Comparison of ENCODE assay signal across 29 cellular contexts in the genomic region with DNA sequence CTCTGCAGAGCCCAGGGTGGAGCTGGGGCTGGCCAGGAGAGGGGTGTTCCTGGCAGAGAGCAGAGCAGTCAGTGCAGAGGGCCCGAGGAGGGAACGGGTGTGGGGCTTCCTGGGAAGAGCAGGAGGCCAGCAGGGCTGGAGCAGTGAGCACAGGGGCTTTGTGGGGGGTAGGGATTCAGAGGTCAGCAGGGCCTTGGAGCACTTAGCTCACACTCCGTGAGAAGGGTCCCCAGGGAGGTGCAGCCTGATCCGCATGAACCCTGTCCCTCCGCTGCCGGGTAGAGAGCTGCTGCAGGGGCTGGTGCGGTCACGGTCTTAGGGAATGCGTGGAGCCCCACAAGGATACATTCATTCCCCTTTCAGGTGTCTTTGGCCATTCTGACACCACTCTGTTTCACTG.
"Had no signal": no experiment of that assay in that cellular context is flagged by ENCODE, and none has a peak within 500 bp of the region (broad histone marks: within the 10 kb centered on the region; RNA-seq: fewer than 3 reads in every experiment).

No MANE protein-coding gene starts in this region.

- H3K4me3 Mint-ChIP-seq: activated CD4-positive, alpha-beta memory T cell treated with anti-CD3 and anti-CD28 coated beads for 36 hours; activated CD4-positive, alpha-beta T cell treated with anti-CD3 and anti-CD28 coated beads, Interleukin-2, amount 10 ng/mL, durations not matched to agents 24 days and 14 days; activated naive CD8-positive, alpha-beta T cell treated with anti-CD3 and anti-CD28 coated beads, Interleukin-2, amount 50 U/mL, for 24 hours; activated T-cell treated with anti-CD3 and anti-CD28 coated beads, Interleukin-2, amount 50 U/mL, for 24 hours; naive thymus-derived CD4-positive, alpha-beta T cell; T-helper 1 cell treated with Interleukin-12 subunit alpha and Interleukin-12 subunit beta and Interleukin-4 antibody, amounts not matched to agents 30 μg/mL and 1 μg/mL, for 36 hours had no signal

- H3K4me3 ChIP-seq: colonic mucosa, esophagus squamous epithelium, neural progenitor cell, spleen, testis had no signal

- H3K9me3 ChIP-seq: colonic mucosa, esophagus squamous epithelium, testis had no signal

- H3K36me3 ChIP-seq: colonic mucosa, esophagus squamous epithelium, neural progenitor cell, spleen, WERI-Rb-1 had no signal

- H3K36me3 Mint-ChIP-seq: activated CD4-positive, alpha-beta memory T cell treated with anti-CD3 and anti-CD28 coated beads for 36 hours; naive thymus-derived CD4-positive, alpha-beta T cell; neural progenitor cell had no signal

- ATAC-seq: activated naive CD8-positive, alpha-beta T cell treated with anti-CD3 and anti-CD28 coated beads, Interleukin-2, amount 50 U/mL, for 24 hours; left cardiac atrium; naive thymus-derived CD4-positive, alpha-beta T cell; right cardiac atrium; stimulated activated naive CD8-positive, alpha-beta T cell treated with anti-CD3 and anti-CD28 coated beads, Interleukin-15, Interleukin-2, amounts not matched to agents 100 U/mL and 50 U/mL, for 24 hours had no signal

- DNase-seq: activated CD4-positive, alpha-beta memory T cell treated with anti-CD3 and anti-CD28 coated beads for 36 hours; activated CD4-positive, alpha-beta T cell treated with anti-CD3 and anti-CD28 coated beads, Interleukin-2, amount 10 ng/mL, durations not matched to agents 24 days and 14 days; activated CD4-positive, CD25-positive, alpha-beta regulatory T cell treated with anti-CD3 and anti-CD28 coated beads, Interleukin-2, amount 50 U/mL, for 72 hours; activated CD8-positive, alpha-beta memory T cell treated with anti-CD3 and anti-CD28 coated beads, Interleukin-2, amount 50 U/mL, for 4 hours; activated gamma-delta T cell; activated naive CD4-positive, alpha-beta T cell treated with anti-CD3 and anti-CD28 coated beads, Interleukin-2, amount 50 U/mL, for 16 hours; activated naive CD8-positive, alpha-beta T cell treated with anti-CD3 and anti-CD28 coated beads, Interleukin-2, amount 50 U/mL, for 24 hours; activated T-cell treated with anti-CD3 and anti-CD28 coated beads, Interleukin-2, amount 50 U/mL, for 24 hours; cerebellar nuclear complex; colonic mucosa; effector CD8-positive, alpha-beta T cell; esophagus squamous epithelium; foreskin melanocyte; islet precursor cell; left cardiac atrium; mammary epithelial cell; midbrain; naive thymus-derived CD4-positive, alpha-beta T cell; spleen; stimulated activated naive CD8-positive, alpha-beta T cell treated with anti-CD3 and anti-CD28 coated beads, Interleukin-15, Interleukin-2, amounts not matched to agents 100 U/mL and 50 U/mL, for 24 hours; SW 1271; T-helper 9 cell; testis; trophoblast cell; WERI-Rb-1 had no signal

- H3K27me3 Mint-ChIP-seq: activated CD4-positive, alpha-beta T cell treated with anti-CD3 and anti-CD28 coated beads, Interleukin-2, amount 10 ng/mL, durations not matched to agents 24 days and 14 days; activated naive CD8-positive, alpha-beta T cell treated with anti-CD3 and anti-CD28 coated beads, Interleukin-2, amount 50 U/mL, for 24 hours had no signal

- H3K27ac Mint-ChIP-seq: activated CD4-positive, alpha-beta memory T cell treated with anti-CD3 and anti-CD28 coated beads for 36 hours; activated CD4-positive, alpha-beta T cell treated with anti-CD3 and anti-CD28 coated beads, Interleukin-2, amount 10 ng/mL, durations not matched to agents 24 days and 14 days; activated naive CD8-positive, alpha-beta T cell treated with anti-CD3 and anti-CD28 coated beads, Interleukin-2, amount 50 U/mL, for 24 hours; activated T-cell treated with anti-CD3 and anti-CD28 coated beads, Interleukin-2, amount 50 U/mL, for 24 hours; naive thymus-derived CD4-positive, alpha-beta T cell; T-helper 1 cell treated with Interleukin-12 subunit alpha and Interleukin-12 subunit beta and Interleukin-4 antibody, amounts not matched to agents 30 μg/mL and 1 μg/mL, for 36 hours had no signal

- H3K9me3 Mint-ChIP-seq: activated CD4-positive, alpha-beta memory T cell treated with anti-CD3 and anti-CD28 coated beads for 36 hours; activated CD4-positive, alpha-beta T cell treated with anti-CD3 and anti-CD28 coated beads, Interleukin-2, amount 10 ng/mL, durations not matched to agents 24 days and 14 days; activated naive CD8-positive, alpha-beta T cell treated with anti-CD3 and anti-CD28 coated beads, Interleukin-2, amount 50 U/mL, for 24 hours; activated T-cell treated with anti-CD3 and anti-CD28 coated beads, Interleukin-2, amount 50 U/mL, for 24 hours; neural progenitor cell; T-helper 1 cell treated with Interleukin-12 subunit alpha and Interleukin-12 subunit beta and Interleukin-4 antibody, amounts not matched to agents 30 μg/mL and 1 μg/mL, for 36 hours had no signal

- H3K4me1 ChIP-seq: colonic mucosa had no signal

- H3K27me3 ChIP-seq: colonic mucosa, neural progenitor cell, spleen, testis had no signal

- H3K4me1 Mint-ChIP-seq: activated CD4-positive, alpha-beta T cell treated with anti-CD3 and anti-CD28 coated beads, Interleukin-2, amount 10 ng/mL, durations not matched to agents 24 days and 14 days; activated naive CD8-positive, alpha-beta T cell treated with anti-CD3 and anti-CD28 coated beads, Interleukin-2, amount 50 U/mL, for 24 hours had no signal

- H3K27ac ChIP-seq: colonic mucosa, epithelial cell of prostate, esophagus squamous epithelium, neural progenitor cell, spleen, testis, WERI-Rb-1 had no signal
